20 cellular contexts compared by ENCODE assay signal in genomic region chr1:208174736-208175507, GRCh38.
DNase-seq lines count a peak whose midpoint lies in the region; ATAC-seq and TF ChIP-seq lines count a peak whose summit lies in the region.
"Had no signal": no experiment of that assay in that cellular context is flagged by ENCODE, and none has a peak within 500 bp of the region (broad histone marks: within the 10 kb centered on the region; RNA-seq: fewer than 3 reads in every experiment).

No MANE protein-coding gene starts in this region.

- ATAC-seq in HG02885 (IDR thresholded peaks at IDR 0.05; ENCODE audit: poor library complexity, unreplicated experiment), result no peak
- ATAC-seq: activated T-helper 17 cell treated with anti-CD3 and anti-CD28 coated beads, Interleukin-2, amount 50 U/mL, for 72 hours; naive thymus-derived CD4-positive, alpha-beta T cell; PC-3 had no signal

- H3K9ac ChIP-seq in SK-N-SH, result no peak overlapping the region

- DNase-seq in ELR (ENCODE audit: low read depth) (peak; percentile 80), SK-N-SH (no peak), glomerular visceral epithelial cell (ENCODE audit: extremely low spot score) (peak; percentile 46), renal cortical epithelial cell (ENCODE audit: low read depth) (peak; percentile 27), GOT3 (lab: John Stamatoyannopoulos, UW) (no peak), mesenteric fat pad (ENCODE audit: low spot score) (no peak)
- DNase-seq: activated CD8-positive, alpha-beta memory T cell treated with anti-CD3 and anti-CD28 coated beads for 24 hours; amniotic stem cell; DMS53; heart left ventricle; Kasumi-1; left cardiac atrium; naive thymus-derived CD4-positive, alpha-beta T cell; NCI-H1436; NCI-H510A treated with DMSO at 0.1 percent for 48 hours; PC-3; SW 1271 had no signal

- no peaks in the 10 kb centered on the region for H3K27me3 ChIP-seq in SK-N-SH (ENCODE audit: insufficient read depth)
- H3K27me3 ChIP-seq: heart left ventricle had no signal

- no peaks in the 10 kb centered on the region for H3K9me2 ChIP-seq in SK-N-SH

- TF ChIP-seq RAD21 in SK-N-SH (IDR thresholded peaks at IDR 0.05; ENCODE audit: low read length), result no peak

- CTCF ChIA-PET in SK-N-SH (lab: Yijun Ruan, JAX), result interaction anchor here (0.7 to 1.5 kb wide), 4 partner anchors 44 to 151 kb away, joined by 3 to 4 read pairs (median 3); partner anchors contain the start of gene PLXNA2

- H2AFZ ChIP-seq in SK-N-SH (ENCODE audit: low read depth), result no peak overlapping the region

- POLR2A ChIA-PET in SK-N-SH (lab: Yijun Ruan, JAX), result no interaction called here

- H3K36me3 ChIP-seq in SK-N-SH (replicated peaks in 1 of 2; ENCODE audit: control insufficient read depth in 1 of 2, insufficient read depth in 2 of 2, low read length in 1 of 2), result peaks cover 4 to 8% of the 10 kb centered on the region in 2 experiments
- H3K36me3 ChIP-seq: heart left ventricle, prostate gland had no signal

- peak overlapping the region; percentile 52 for H3K4me2 ChIP-seq in SK-N-SH

- H3K9me3 ChIP-seq in SK-N-SH, result no peaks in the 10 kb centered on the region
- H3K9me3 ChIP-seq: heart left ventricle, prostate gland had no signal

- no peaks in the 10 kb centered on the region for H4K20me1 ChIP-seq in SK-N-SH (ENCODE audit: insufficient read depth)

- TF ChIP-seq CTCF in SK-N-SH (IDR thresholded peaks at IDR 0.05), result no peak

- no peak overlapping the region for H3K4me3 ChIP-seq in SK-N-SH (ENCODE audit: low read depth in 2 of 2, low read length in 1 of 2)
- H3K4me3 ChIP-seq: heart left ventricle, prostate gland had no signal

- WGBS in SK-N-SH (ENCODE audit: low lambda C conversion rate), result 48% methylated on average over 6 of the region's 6 CpGs

- H3K4me1 ChIP-seq in SK-N-SH (ENCODE audit: control insufficient read depth in 1 of 2, insufficient read depth in 2 of 2, low read depth in 1 of 2, low read length in 1 of 2), result peaks cover 40 to 48% of the 10 kb centered on the region in 2 experiments

- peaks cover 10% of the 10 kb centered on the region for H3F3A ChIP-seq in SK-N-SH (replicated peaks; ENCODE audit: insufficient read depth)

- H3K27ac ChIP-seq in SK-N-SH (ENCODE audit: low read depth in 2 of 2, low read length in 1 of 2), result peak overlapping the region in 1 of 2 experiments; percentile 31; a peak in 1 of 4 replicates
- H3K27ac ChIP-seq: heart left ventricle, prostate gland had no signal

- TF ChIP-seq EP300 in SK-N-SH (IDR thresholded peaks at IDR 0.05; ENCODE audit: borderline replicate concordance in 1 of 2, low read depth in 1 of 2, low read length in 1 of 2), result no peak

- H3K79me2 ChIP-seq in SK-N-SH (ENCODE audit: insufficient read depth), result peaks cover 68% of the 10 kb centered on the region

TF ChIP-seq in SK-N-SH, 30 proteins besides CTCF, POLR2A, EP300 and RAD21 (continues in another document):
- TF ChIP-seq RXRA (IDR thresholded peaks at IDR 0.05; ENCODE audit: borderline replicate concordance, low read depth) (no peak), SMC3 (IDR thresholded peaks at IDR 0.05; ENCODE audit: low read depth, low read length) (no peak), FOSL2 (IDR thresholded peaks at IDR 0.05; ENCODE audit: borderline replicate concordance, low read depth) (peak; percentile 48; the same call in 1 of the 2 replicates), TEAD4 (IDR thresholded peaks at IDR 0.05; ENCODE audit: borderline replicate concordance, insufficient read depth) (no peak), YY1 (IDR thresholded peaks at IDR 0.05; ENCODE audit: low read depth) (no peak), TCF12 (IDR thresholded peaks at IDR 0.05) (peak; percentile 34; the same call in 1 of the 2 replicates), TAF1 (IDR thresholded peaks at IDR 0.05; ENCODE audit: borderline replicate concordance, low read depth, low read length) (no peak), ELF1 (IDR thresholded peaks at IDR 0.05) (no peak), NFIC (IDR thresholded peaks at IDR 0.05; ENCODE audit: borderline replicate concordance) (no peak; the same call in 1 of the 2 replicates), RFX5 (IDR thresholded peaks at IDR 0.05; ENCODE audit: low read length) (no peak), USF2 (IDR thresholded peaks at IDR 0.05; ENCODE audit: borderline replicate concordance, low read depth, low read length) (no peak), REST (IDR thresholded peaks at IDR 0.05; ENCODE audit: low read depth, low read length) (no peak), JUND (IDR thresholded peaks at IDR 0.05) (peak; percentile 44; the same call in 1 of the 2 replicates), GABPA (IDR thresholded peaks at IDR 0.05; ENCODE audit: low read depth) (no peak), SIN3A (IDR thresholded peaks at IDR 0.05; ENCODE audit: borderline replicate concordance, low read depth, low read length) (no peak), GATA2 (CRISPR knock-in tag; IDR thresholded peaks at IDR 0.05) (no peak), POLR2AphosphoS5 (IDR thresholded peaks at IDR 0.05; ENCODE audit: low read depth, low read length) (no peak), CHD2 (IDR thresholded peaks at IDR 0.05; ENCODE audit: low read length, partially characterized antibody) (peak; percentile 28), FOXM1 (IDR thresholded peaks at IDR 0.05; ENCODE audit: low read depth) (no peak), MEF2A (IDR thresholded peaks at IDR 0.05; ENCODE audit: borderline replicate concordance, low read depth) (no peak)
- TF ChIP-seq, protein P1, sequence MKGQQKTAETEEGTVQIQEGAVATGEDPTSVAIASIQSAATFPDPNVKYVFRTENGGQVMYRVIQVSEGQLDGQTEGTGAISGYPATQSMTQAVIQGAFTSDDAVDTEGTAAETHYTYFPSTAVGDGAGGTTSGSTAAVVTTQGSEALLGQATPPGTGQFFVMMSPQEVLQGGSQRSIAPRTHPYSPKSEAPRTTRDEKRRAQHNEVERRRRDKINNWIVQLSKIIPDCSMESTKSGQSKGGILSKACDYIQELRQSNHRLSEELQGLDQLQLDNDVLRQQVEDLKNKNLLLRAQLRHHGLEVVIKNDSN (IDR thresholded peaks at IDR 0.05; ENCODE audit: borderline replicate concordance, low read depth), result no peak
- TF ChIP-seq, protein P2, sequence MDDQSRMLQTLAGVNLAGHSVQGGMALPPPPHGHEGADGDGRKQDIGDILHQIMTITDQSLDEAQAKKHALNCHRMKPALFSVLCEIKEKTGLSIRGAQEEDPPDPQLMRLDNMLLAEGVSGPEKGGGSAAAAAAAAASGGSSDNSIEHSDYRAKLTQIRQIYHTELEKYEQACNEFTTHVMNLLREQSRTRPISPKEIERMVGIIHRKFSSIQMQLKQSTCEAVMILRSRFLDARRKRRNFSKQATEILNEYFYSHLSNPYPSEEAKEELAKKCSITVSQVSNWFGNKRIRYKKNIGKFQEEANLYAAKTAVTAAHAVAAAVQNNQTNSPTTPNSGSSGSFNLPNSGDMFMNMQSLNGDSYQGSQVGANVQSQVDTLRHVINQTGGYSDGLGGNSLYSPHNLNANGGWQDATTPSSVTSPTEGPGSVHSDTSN (IDR thresholded peaks at IDR 0.05), result peak; percentile 35; the same call in 1 of the 2 replicates
- TF ChIP-seq, protein P3, sequence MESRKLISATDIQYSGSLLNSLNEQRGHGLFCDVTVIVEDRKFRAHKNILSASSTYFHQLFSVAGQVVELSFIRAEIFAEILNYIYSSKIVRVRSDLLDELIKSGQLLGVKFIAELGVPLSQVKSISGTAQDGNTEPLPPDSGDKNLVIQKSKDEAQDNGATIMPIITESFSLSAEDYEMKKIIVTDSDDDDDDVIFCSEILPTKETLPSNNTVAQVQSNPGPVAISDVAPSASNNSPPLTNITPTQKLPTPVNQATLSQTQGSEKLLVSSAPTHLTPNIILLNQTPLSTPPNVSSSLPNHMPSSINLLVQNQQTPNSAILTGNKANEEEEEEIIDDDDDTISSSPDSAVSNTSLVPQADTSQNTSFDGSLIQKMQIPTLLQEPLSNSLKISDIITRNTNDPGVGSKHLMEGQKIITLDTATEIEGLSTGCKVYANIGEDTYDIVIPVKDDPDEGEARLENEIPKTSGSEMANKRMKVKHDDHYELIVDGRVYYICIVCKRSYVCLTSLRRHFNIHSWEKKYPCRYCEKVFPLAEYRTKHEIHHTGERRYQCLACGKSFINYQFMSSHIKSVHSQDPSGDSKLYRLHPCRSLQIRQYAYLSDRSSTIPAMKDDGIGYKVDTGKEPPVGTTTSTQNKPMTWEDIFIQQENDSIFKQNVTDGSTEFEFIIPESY (IDR thresholded peaks at IDR 0.05; ENCODE audit: borderline replicate concordance, low read depth), result no peak

Comparison
In these comparisons a context has a peak if more than half of its experiments do, and no peak if none do; other contexts are left out.
1. DNase-seq: peak in ELR (single experiment), glomerular visceral epithelial cell (single experiment) and renal cortical epithelial cell (single experiment); none in SK-N-SH (single experiment), GOT3 (single experiment) and mesenteric fat pad (single experiment).